ENCODE assay signal across 8 cellular contexts in genomic region chr12:64826234-64826633, GRCh38. TPM values are rescaled to one million over a fixed set of nuclear protein-coding genes. Genes with fewer than 3 reads are reported as not detected.
DNase-seq lines count a peak whose midpoint lies in the region; ATAC-seq and TF ChIP-seq lines count a peak whose summit lies in the region.

No MANE protein-coding gene starts in this region.

- peak; percentile 58 for ATAC-seq in HG03378 (IDR thresholded peaks at IDR 0.05; ENCODE audit: unreplicated experiment)
- ATAC-seq in GM21723 (IDR thresholded peaks at IDR 0.05; ENCODE audit: unreplicated experiment): no peak

- H3K27me3 ChIP-seq in GM06990 (replicated peaks; ENCODE audit: control insufficient read depth, insufficient read depth, low read length) (no peaks in the 10 kb centered on the region), OCI-LY3 (ENCODE audit: low read depth, low read length) (no peaks in the 10 kb centered on the region), adrenal gland (peaks cover 36% of the 10 kb centered on the region)

- DNase-seq in GM06990 (ENCODE audit: extremely low read depth, insufficient read length) (peak; percentile 18), adrenal gland (peak; percentile 57 to 83 (median 78)), iPS-NIHi7 (ENCODE audit: extremely low spot score) (peak; percentile 77), lower leg skin (ENCODE audit: low spot score in 2 of 2) (no peak)
- DNase-seq in stimulated activated CD4-positive, alpha-beta T cell treated with anti-CD3 and anti-CD28 coated beads, Interleukin-4, amount 100 ng/mL, for 24 hours: peak; percentile 36

- H3K27ac ChIP-seq in OCI-LY3 (ENCODE audit: low read length) (no peak overlapping the region), adrenal gland (no peak overlapping the region)

- H3K4me1 ChIP-seq in OCI-LY3 (ENCODE audit: low read length): peaks cover 22% of the 10 kb centered on the region
- H3K4me1 ChIP-seq in adrenal gland (replicated peaks in 1 of 2): peaks cover 7 to 27% of the 10 kb centered on the region in 2 donors

- TF ChIP-seq CTCF in GM06990 (IDR thresholded peaks at IDR 0.05; ENCODE audit: insufficient read depth, low read length, poor library complexity, severe bottlenecking) (no peak), OCI-LY3 (IDR thresholded peaks at IDR 0.05; ENCODE audit: low read depth, low read length) (no peak), adrenal gland (IDR thresholded peaks at IDR 0.05) (no peak), lower leg skin (IDR thresholded peaks at IDR 0.05) (no peak)

- no peaks in the 10 kb centered on the region for H4K20me1 ChIP-seq in OCI-LY3 (ENCODE audit: insufficient read depth, low read length)

- H3K9ac ChIP-seq in OCI-LY3 (ENCODE audit: low read length): no peak overlapping the region

- intact Hi-C loops in adrenal gland (cut with DNase I) (no loop called here), lower leg skin (cut with DNase I; ENCODE audit: low total_unique reads) (no loop called here)

- H3K9me3 ChIP-seq in OCI-LY3 (ENCODE audit: insufficient read depth, low read length) (no peaks in the 10 kb centered on the region), adrenal gland (replicated peaks in 1 of 3) (no peaks in the 10 kb centered on the region)

- peaks cover 20% of the 10 kb centered on the region for H3K79me2 ChIP-seq in OCI-LY3 (ENCODE audit: low read length)

- H2AFZ ChIP-seq in OCI-LY3 (ENCODE audit: low read depth, low read length): no peak overlapping the region

- 5 to 7% (median 6%) methylated on average over 18 to 19 of the region's 19 CpGs for WGBS in adrenal gland, 4 donors
- 6 to 8% methylated on average over 19 of the region's 19 CpGs for WGBS in lower leg skin, 2 donors

- no peaks in the 10 kb centered on the region; the same call in 1 of the 2 replicates for H3K36me3 ChIP-seq in GM06990 (ENCODE audit: control insufficient read depth, insufficient read depth, low read length)
- H3K36me3 ChIP-seq in OCI-LY3 (replicated peaks; ENCODE audit: low read depth, low read length): peaks cover 13% of the 10 kb centered on the region
- H3K36me3 ChIP-seq in adrenal gland (replicated peaks in 1 of 2): no peaks in the 10 kb centered on the region

- peak overlapping the region; percentile 80 for H3K4me2 ChIP-seq in OCI-LY3 (ENCODE audit: low read length)

- H3K4me3 ChIP-seq in GM06990 (replicated peaks; ENCODE audit: low read depth, low read length): peak overlapping the region; percentile 75
- H3K4me3 ChIP-seq in OCI-LY3 (ENCODE audit: low read length): peak overlapping the region; percentile 88
- no peak overlapping the region for H3K4me3 ChIP-seq in adrenal gland
- no peak overlapping the region for H3K4me3 ChIP-seq in lower leg skin (ENCODE audit: low read depth, poor library complexity, severe bottlenecking)

- TF ChIP-seq POLR2A in adrenal gland (IDR thresholded peaks at IDR 0.05): no peak
- no peak for TF ChIP-seq POLR2A in lower leg skin (IDR thresholded peaks at IDR 0.05)

RNA-seq across cellular contexts. Expression of gene TBC1D30, which starts 1.8 kb away (rescaled TPM):
- 10 to 100 TPM in 1 of 8 donors, 1 to 10 TPM in 7; 3.0 to 13.3 (median 5.2) TPM for total RNA-seq in adrenal gland
- polyA plus RNA-seq in adrenal gland: 1 to 10 TPM; 1.2 to 3.7 (median 1.4) TPM
- 1 to 10 TPM; 1.2 to 6.1 (median 1.6) TPM for total RNA-seq in lower leg skin

Comparison
In these comparisons a context has a peak if more than half of its experiments do, and no peak if none do; other contexts are left out.
1. DNase-seq: peak in GM06990 (single experiment), adrenal gland (7 of 7), iPS-NIHi7 (single experiment) and stimulated activated CD4-positive, alpha-beta T cell treated with anti-CD3 and anti-CD28 coated beads, Interleukin-4, amount 100 ng/mL, for 24 hours (single experiment); none in lower leg skin (0 of 2).
2. H3K4me3 ChIP-seq: peak in GM06990 (single experiment) and OCI-LY3 (single experiment); none in adrenal gland (0 of 4) and lower leg skin (single experiment).